Comparison of ENCODE assay signal across 12 cellular contexts in the genomic region with DNA sequence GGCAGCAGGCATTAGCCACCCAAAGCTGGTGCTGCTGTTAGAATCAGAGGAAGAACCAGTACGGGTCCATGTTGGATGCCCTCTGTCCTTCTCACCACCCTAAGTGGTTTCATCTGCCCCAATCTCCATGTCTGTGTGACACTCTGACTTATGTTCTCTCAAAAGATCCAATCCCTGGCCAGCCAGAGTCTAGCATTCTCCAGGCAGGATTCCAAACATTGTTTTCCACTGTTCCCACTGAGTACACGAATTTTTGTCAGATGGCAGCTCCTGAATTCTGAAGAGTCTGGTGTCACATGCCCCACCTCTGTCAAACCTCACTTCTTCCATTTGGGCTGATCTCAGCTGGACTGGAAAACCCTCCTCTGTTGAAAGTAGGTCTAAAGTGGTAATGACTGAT.
DNase-seq lines count a peak whose midpoint lies in the region; ATAC-seq lines count a peak whose summit lies in the region.
"Had no signal": no experiment of that assay in that cellular context is flagged by ENCODE, and none has a peak within 500 bp of the region (broad histone marks: within the 10 kb centered on the region; RNA-seq: fewer than 3 reads in every experiment).

No MANE protein-coding gene starts in this region.

- no peak overlapping the region for H3K4ac ChIP-seq in mesendoderm (ENCODE audit: low read depth, low read length)

- no peak overlapping the region for H2BK120ac ChIP-seq in mesendoderm (ENCODE audit: low read depth, low read length)

- H3K4me3 ChIP-seq in mesendoderm (ENCODE audit: low read length): no peak overlapping the region
- H3K4me3 ChIP-seq: A549, GM23248 had no signal

- ATAC-seq in GM21717 (IDR thresholded peaks at IDR 0.05; ENCODE audit: unreplicated experiment) (no peak), HG03139 (IDR thresholded peaks at IDR 0.05; ENCODE audit: unreplicated experiment) (no peak)
- ATAC-seq: A549; CD8-positive, alpha-beta T cell had no signal

- DNase-seq in EH (ENCODE audit: low read depth) (peak; percentile 36), NCI-H446 treated with DMSO at 0.1 percent for 48 hours (lab: John Stamatoyannopoulos, UW) (peak; percentile 18), dermis blood vessel endothelial cell (peak; percentile 40), mesendoderm (peak; percentile 20), NCI-H2227 treated with DMSO at 0.1 percent for 48 hours (lab: John Stamatoyannopoulos, UW) (no peak)
- DNase-seq: CD8-positive, alpha-beta T cell; COR-L47; GM23248; H9 had no signal

- no peak overlapping the region for H2BK5ac ChIP-seq in mesendoderm (ENCODE audit: low read length)

- no peak overlapping the region for H4K5ac ChIP-seq in mesendoderm (ENCODE audit: low read length)

- no peak overlapping the region for H3K56ac ChIP-seq in mesendoderm (ENCODE audit: low read length)

- H3K23ac ChIP-seq in mesendoderm (ENCODE audit: low read length): no peak overlapping the region

- no peaks in the 10 kb centered on the region for H3K27me3 ChIP-seq in mesendoderm (ENCODE audit: insufficient read depth, low read length, poor library complexity)

- no peaks in the 10 kb centered on the region for H3K79me1 ChIP-seq in mesendoderm (ENCODE audit: low read length)

- no peaks in the 10 kb centered on the region for H3K79me2 ChIP-seq in mesendoderm (ENCODE audit: control insufficient read depth, insufficient read depth, low read length)

- H3K18ac ChIP-seq in mesendoderm (ENCODE audit: low read length): no peak overlapping the region

- no peak overlapping the region for H3K27ac ChIP-seq in mesendoderm (ENCODE audit: low read depth, low read length)
- H3K27ac ChIP-seq: A549, GM23248 had no signal

- no peak overlapping the region for H3K9ac ChIP-seq in mesendoderm (ENCODE audit: low read length)
- H3K9ac ChIP-seq: GM23248 had no signal

- no peaks in the 10 kb centered on the region for H3K36me3 ChIP-seq in mesendoderm (ENCODE audit: control insufficient read depth, insufficient read depth, low read length)

- H2AK5ac ChIP-seq in mesendoderm (ENCODE audit: low read length): no peak overlapping the region

- H3K4me2 ChIP-seq in mesendoderm (ENCODE audit: low read length): no peak overlapping the region
- H3K4me2 ChIP-seq: A549 had no signal

- WGBS in mesendoderm (ENCODE audit: extremely low coverage, insufficient coverage, low lambda C conversion rate): no CpG with 5 or more reads among the region's 2 CpGs

- H2BK15ac ChIP-seq in mesendoderm (replicated peaks; ENCODE audit: low read depth): no peak overlapping the region

- no peak overlapping the region for H4K8ac ChIP-seq in mesendoderm (ENCODE audit: low read depth, low read length)

- no peaks in the 10 kb centered on the region for H3K4me1 ChIP-seq in mesendoderm (ENCODE audit: control insufficient read depth, low read depth, low read length)
- H3K4me1 ChIP-seq: A549 had no signal
